Comparison of ENCODE assay signal across 16 cellular contexts in genomic region chr9:114395768-114396167, GRCh38. TPM values are rescaled to one million over a fixed set of nuclear protein-coding genes. Genes with fewer than 3 reads are reported as not detected.
A peak's percentile ranks its signal among the peaks of the same experiment; 100 is the strongest.
DNase-seq lines count a peak whose midpoint lies in the region; ATAC-seq, FAIRE-seq and TF ChIP-seq lines count a peak whose summit lies in the region.
"Had no signal": no experiment of that assay in that cellular context is flagged by ENCODE, and none has a peak within 500 bp of the region (broad histone marks: within the 10 kb centered on the region; RNA-seq: fewer than 3 reads in every experiment).

No MANE protein-coding gene starts in this region.

- no peak for TF ChIP-seq EP300 in K562 (IDR thresholded peaks at IDR 0.05; ENCODE audit: low read length)

- no peaks in the 10 kb centered on the region for H3K27me3 ChIP-seq in CD4-positive, alpha-beta T cell (ENCODE audit: control insufficient read depth, insufficient read depth, low read length)
- H3K27me3 ChIP-seq in K562 (ENCODE audit: control insufficient read depth in 2 of 2, insufficient read depth in 2 of 2, low read length in 2 of 2) (no peaks in the 10 kb centered on the region), neuronal stem cell (ENCODE audit: control insufficient read depth in 3 of 3, insufficient read depth in 3 of 3, low read depth in 1 of 3, low read length in 3 of 3) (no peaks in the 10 kb centered on the region)

- H3K79me2 ChIP-seq in K562 (ENCODE audit: control insufficient read depth, insufficient read depth, low read length) = peaks cover 5% of the 10 kb centered on the region; the same call in 2 of the 3 replicates

- no peak overlapping the region for H2AFZ ChIP-seq in K562 (ENCODE audit: low read depth, low read length)
- H2AFZ ChIP-seq in neuronal stem cell (ENCODE audit: low read length) = no peak overlapping the region

- peaks cover 21 to 27% of the 10 kb centered on the region in 2 experiments for H3K4me1 ChIP-seq in K562 (replicated peaks in 1 of 2; ENCODE audit: control insufficient read depth in 2 of 2, insufficient read depth in 2 of 2, low read length in 2 of 2)
- peaks cover 5 to 11% of the 10 kb centered on the region in 2 donors for H3K4me1 ChIP-seq in neuronal stem cell (ENCODE audit: control insufficient read depth in 2 of 2, insufficient read depth in 1 of 2, low read depth in 1 of 2, low read length in 2 of 2)

- H3K9me1 ChIP-seq in K562 (ENCODE audit: control insufficient read depth, insufficient read depth, low read length) = no peaks in the 10 kb centered on the region

- no peak overlapping the region for H3K4ac ChIP-seq in neuronal stem cell (ENCODE audit: low read length)

- no peak overlapping the region for H3K9ac ChIP-seq in K562 (ENCODE audit: insufficient read depth in 1 of 2, low read depth in 2 of 2, low read length in 2 of 2)
- no peak overlapping the region for H3K9ac ChIP-seq in neuronal stem cell (ENCODE audit: low read depth, low read length, poor library complexity)

- BruUV-seq in K562 (replicated peaks; lab: Mats Ljungman, UMichigan) = no TSS peak

- peak overlapping the region; percentile 66 for H2BK5ac ChIP-seq in neuronal stem cell (ENCODE audit: low read length)

- ATAC-seq in CD4-positive, alpha-beta T cell (ENCODE audit: poor library complexity) = no peak
- ATAC-seq in K562 (no peak), GM18861 (IDR thresholded peaks at IDR 0.05; ENCODE audit: unreplicated experiment) (no peak), HG03432 (IDR thresholded peaks at IDR 0.05; ENCODE audit: unreplicated experiment) (no peak)
- ATAC-seq: Right ventricle myocardium inferior had no signal

- FAIRE-seq in K562 (lab: Jason Lieb, UNC) (no peak), GM12891 (lab: Jason Lieb, UNC) (no peak)

- H3K9me3 Mint-ChIP-seq in CD4-positive, alpha-beta T cell = no peaks in the 10 kb centered on the region
- H3K9me3 Mint-ChIP-seq: activated T-helper 2 cell treated with anti-CD3 and anti-CD28 coated beads, Interferon-gamma antibody, Interleukin-2, Interleukin-4, amounts not matched to agents 10 μg/mL and 5 μg/mL and 100 μg/mL, durations not matched to agents 14 hours and 24 hours and 36 hours had no signal

- H3K36me3 Mint-ChIP-seq in CD4-positive, alpha-beta T cell (ENCODE audit: low read depth) = peaks cover 33% of the 10 kb centered on the region

- no peak for TF ChIP-seq CTCF in CD4-positive, alpha-beta T cell (IDR thresholded peaks at IDR 0.05)
- TF ChIP-seq CTCF in K562 (IDR thresholded peaks at IDR 0.05 in 2 of 3, conservative IDR thresholded peaks at IDR 0.05 in 1 of 3; ENCODE audit: insufficient read depth in 2 of 3, low read depth in 1 of 3, low read length in 3 of 3) = no peak

- CTCF ChIA-PET in CD4-positive, alpha-beta T cell (lab: Charles Lee) = interaction anchor here (1.2 to 6.5 kb wide), 2 partner anchors 10 kb away, joined by 7 to 56 read pairs; partner anchors contain the start of gene AKNA
- CTCF ChIA-PET in K562 (lab: Yijun Ruan, JAX; ENCODE audit: low intra/inter-chr PET ratio) = no interaction called here

- POLR2A ChIA-PET in CD4-positive, alpha-beta T cell (lab: Charles Lee) = interaction anchor here (1.1 to 6.9 kb wide), 4 partner anchors 11 to 192 kb away, joined by 3 to 135 read pairs (median 26); partner anchors contain the start of genes AKNA and ATP6V1G1
- POLR2A ChIA-PET in K562 (lab: Yijun Ruan, JAX) = interaction anchor here (0.8 to 4.7 kb wide), 6 partner anchors 10 to 258 kb away, joined by 3 to 30 read pairs (median 4); partner anchors contain the start of gene AKNA

- H2BK15ac ChIP-seq in neuronal stem cell (ENCODE audit: low read length) = no peak overlapping the region

- H3K27ac Mint-ChIP-seq in CD4-positive, alpha-beta T cell = peak overlapping the region; percentile 98
- H3K27ac Mint-ChIP-seq: activated T-helper 2 cell treated with anti-CD3 and anti-CD28 coated beads, Interferon-gamma antibody, Interleukin-2, Interleukin-4, amounts not matched to agents 10 μg/mL and 5 μg/mL and 100 μg/mL, durations not matched to agents 14 hours and 24 hours and 36 hours had no signal

- H3K4me3 ChIP-seq in K562 (no peak overlapping the region), neuronal stem cell (ENCODE audit: low read length in 2 of 2) (no peak overlapping the region)

- H3K18ac ChIP-seq in neuronal stem cell (ENCODE audit: low read length) = no peak overlapping the region

- no peak for TF ChIP-seq RAD21 in K562 (CRISPR knock-in tag; conservative IDR thresholded peaks at IDR 0.05 in 1 of 2, IDR thresholded peaks at IDR 0.05 in 1 of 2)

- peak overlapping the region; percentile 72 for H2AK5ac ChIP-seq in neuronal stem cell (ENCODE audit: low read depth, low read length)

- no peak overlapping the region for H4K8ac ChIP-seq in neuronal stem cell (ENCODE audit: low read depth, low read length)

- no peaks in the 10 kb centered on the region for H3K27me3 Mint-ChIP-seq in CD4-positive, alpha-beta T cell

- H2BK120ac ChIP-seq in neuronal stem cell (ENCODE audit: low read depth, low read length) = no peak overlapping the region

- no peak overlapping the region for H3K14ac ChIP-seq in neuronal stem cell (ENCODE audit: low read length)

- no peak overlapping the region for H3K23ac ChIP-seq in neuronal stem cell (ENCODE audit: low read depth, low read length, poor library complexity)

- no peak overlapping the region for H4K91ac ChIP-seq in neuronal stem cell (ENCODE audit: low read depth, low read length, poor library complexity)

- in situ Hi-C loops in K562 (cut with MboI) = no loop called here

- no peak overlapping the region for H2BK12ac ChIP-seq in neuronal stem cell (ENCODE audit: low read length)

- peaks cover 3% of the 10 kb centered on the region for H3K79me1 ChIP-seq in neuronal stem cell (ENCODE audit: low read depth, low read length)

- peak overlapping the region; percentile 6; the same call in 1 of the 2 replicates for H3K4me2 ChIP-seq in K562 (ENCODE audit: insufficient read depth, low read length)
- no peak overlapping the region for H3K4me2 ChIP-seq in neuronal stem cell (ENCODE audit: insufficient read depth, low read length, poor library complexity, severe bottlenecking)

- no peak for DNase-seq in CD4-positive, alpha-beta T cell
- DNase-seq in NCI-H69 (lab: John Stamatoyannopoulos, UW) (peak; percentile 14), K562 (ENCODE audit: extremely low read depth in 1 of 4, low spot score in 3 of 4) (no peak), neuronal stem cell (ENCODE audit: low spot score) (no peak), COLO829 (ENCODE audit: low spot score) (no peak), GM12891 (ENCODE audit: insufficient read length, low spot score) (no peak)
- DNase-seq: central memory CD4-positive, alpha-beta T cell; GDM1; NCI-H1436 treated with DMSO at 0.1 percent for 48 hours; NCI-H526; stimulated activated CD4-positive, alpha-beta T cell treated with anti-CD3 and anti-CD28 coated beads, Interleukin-2, amount 100 ng/mL, for 48 hours; stimulated activated naive CD4-positive, alpha-beta T cell treated with Interleukin-2 at 50 U/mL for 16 hours had no signal

- H3K9me3 ChIP-seq in CD4-positive, alpha-beta T cell (ENCODE audit: control insufficient read depth, low read length) = no peaks in the 10 kb centered on the region
- H3K9me3 ChIP-seq in K562 (replicated peaks; ENCODE audit: control insufficient read depth, insufficient read depth, low read depth, low read length) (no peaks in the 10 kb centered on the region), neuronal stem cell (replicated peaks in 1 of 2; ENCODE audit: control insufficient read depth in 2 of 2, insufficient read depth in 1 of 2, low read depth in 1 of 2, low read length in 2 of 2) (no peaks in the 10 kb centered on the region)

- H3K36me3 ChIP-seq in K562 (ENCODE audit: control insufficient read depth, insufficient read depth, low read length) (no peaks in the 10 kb centered on the region; the same call in 2 of the 3 replicates), neuronal stem cell (replicated peaks in 1 of 2; ENCODE audit: control insufficient read depth in 2 of 2, insufficient read depth in 2 of 2, low read length in 2 of 2) (no peaks in the 10 kb centered on the region)

- peaks cover 3% of the 10 kb centered on the region; the same call in 1 of the 2 replicates for H4K20me1 ChIP-seq in K562 (replicated peaks; ENCODE audit: control insufficient read depth, insufficient read depth, low read length)

- H3K27ac ChIP-seq in CD4-positive, alpha-beta T cell (ENCODE audit: low read depth, low read length) = peak overlapping the region; percentile 40
- H3K27ac ChIP-seq in K562 (ENCODE audit: extremely low read depth, low read depth, low read length) = no peak overlapping the region; the same call in 2 of the 3 replicates
- H3K27ac ChIP-seq in neuronal stem cell (replicated peaks; ENCODE audit: low read length) = no peak overlapping the region

- H3K4me1 Mint-ChIP-seq in CD4-positive, alpha-beta T cell (ENCODE audit: low read depth) = peaks cover 66% of the 10 kb centered on the region

- intact Hi-C loops in CD4-positive, alpha-beta T cell (cut with DNase I, micrococcal nuclease) = loop anchor here in 1 of 2 experiments (2.0 to 10.0 kb wide), 4 partner anchors 21 to 1121 kb away; partner anchors contain the start of genes CDC26 and PRPF4
- intact Hi-C loops in K562 (cut with micrococcal nuclease) = loop anchor here (5.0 kb wide), 2 partner anchors 107 to 513 kb away; no protein-coding TSS in a partner anchor

- TF ChIP-seq POLR2A in K562 (conservative IDR thresholded peaks at IDR 0.05) (no peak), GM12891 (IDR thresholded peaks at IDR 0.05; ENCODE audit: low read depth, low read length) (no peak)

- peak overlapping the region; percentile 97 for H3K4me3 Mint-ChIP-seq in CD4-positive, alpha-beta T cell

- WGBS in K562 (ENCODE audit: insufficient coverage, low coverage, missing lambda C conversion rate) = 72% methylated on average over 5 of the region's 5 CpGs
- WGBS in neuronal stem cell (ENCODE audit: extremely low coverage in 2 of 2, insufficient read length in 2 of 2, insufficient replicate concordance in 1 of 2), 2 donors = no CpG with 5 or more reads among the region's 5 CpGs

RNA-seq across cellular contexts. Expression of gene AKNA, which starts 8.0 kb away (rescaled TPM):
- 100 to 1,000 TPM; 247 to 258 TPM for total RNA-seq in CD4-positive, alpha-beta T cell
- total RNA-seq in K562 (2011; cell fraction: chromatin; rRNA removed; ENCODE audit: low replicate concordance) = 30.2 and 45.5 TPM in 2 replicates
- 25.4 and 26.7 TPM in 2 replicates for total RNA-seq in K562 (2011; cell fraction: nucleolus; rRNA removed)
- 26.6 and 27.0 TPM in 2 replicates for total RNA-seq in K562 (2011; cell fraction: nucleoplasm; rRNA removed)
- 5.3 and 8.1 TPM in 2 replicates for total RNA-seq in K562 (2014; rRNA removed)
- total RNA-seq in K562 (2014; rRNA removed; fragmentation: Illumina TruSeq; extraction: Trizol) = 3.7 and 3.9 TPM in 2 replicates
- 2.6 and 2.7 TPM in 2 replicates for total RNA-seq in K562 (2015; rRNA removed; fragmentation: Illumina TruSeq; extraction: Trizol)
- 16.9 and 20.5 TPM in 2 replicates for total RNA-seq in K562 (2021)
- polyA plus RNA-seq in K562 (2011; rRNA removed) = 1.4 and 3.4 TPM in 2 replicates
- polyA plus RNA-seq in K562 (2011; cell fraction: cytosol; rRNA removed) = 2.0 and 2.3 TPM in 2 replicates
- 8.0 and 8.2 TPM in 2 replicates for polyA plus RNA-seq in K562 (2011; cell fraction: nucleus; rRNA removed)
- polyA plus RNA-seq in K562 (2012) = 5.2 and 92.5 TPM in 2 replicates
- polyA plus RNA-seq in K562 (2014; fragmentation: Illumina TruSeq; extraction: Trizol) = 11.1 and 14.0 TPM in 2 replicates
- under 1 TPM; 0.29 to 0.37 TPM for polyA plus RNA-seq in K562 (2014; fragmentation: Nextera tagmentation; extraction: Ambion mirVana)
- polyA plus RNA-seq in K562 (2014; rRNA removed) = 6.5 and 6.7 TPM in 2 replicates
- 3.1 and 3.8 TPM in 2 replicates for polyA minus RNA-seq in K562 (2011; rRNA and poly(A)+ RNA removed)
- 1.9 and 4.6 TPM in 2 replicates for polyA minus RNA-seq in K562 (2011; cell fraction: cytosol; rRNA and poly(A)+ RNA removed)
- polyA minus RNA-seq in K562 (2011; cell fraction: nucleus; rRNA and poly(A)+ RNA removed) = 6.1 and 8.6 TPM in 2 replicates
- 13.9 TPM for polyA plus RNA-seq in neuronal stem cell (2013, experiment 1 of 2)
- polyA plus RNA-seq in neuronal stem cell (2013, experiment 2 of 2) = 13.8 TPM
- 46.5 TPM for polyA plus RNA-seq in GM12891 (2012; ENCODE audit: low read depth, missing spikeins)

Comparison
In these comparisons a context has a peak if more than half of its experiments do, and no peak if none do; other contexts are left out.
1. RNA of gene AKNA, which starts 8.0 kb away (total RNA-seq): 247 to 258 TPM in CD4-positive, alpha-beta T cell; 2.6 to 45.5 TPM in K562; every median in the first group is over 4 times any median in the second.